19 cellular contexts compared by ENCODE assay signal in genomic region chr12:19138551-19139344, GRCh38. TPM values are rescaled to one million over a fixed set of nuclear protein-coding genes. Genes with fewer than 3 reads are reported as not detected.
A peak's percentile ranks its signal among the peaks of the same experiment; 100 is the strongest.
DNase-seq lines count a peak whose midpoint lies in the region; ATAC-seq, FAIRE-seq and TF ChIP-seq lines count a peak whose summit lies in the region.
"Had no signal": no experiment of that assay in that cellular context is flagged by ENCODE, and none has a peak within 500 bp of the region (broad histone marks: within the 10 kb centered on the region; RNA-seq: fewer than 3 reads in every experiment).

No MANE protein-coding gene starts in this region.

- TF ChIP-seq CTCF in astrocyte of the spinal cord (IDR thresholded peaks at IDR 0.05; ENCODE audit: low read depth, low read length) (no peak), GM10248 (IDR thresholded peaks at IDR 0.05; ENCODE audit: control extremely low read depth, extremely low read depth, low read depth, missing control alignments) (no peak), HepG2 (CRISPR knock-in tag; IDR thresholded peaks at IDR 0.05) (no peak), GM13976 (IDR thresholded peaks at IDR 0.05; ENCODE audit: borderline replicate concordance, control extremely low read depth, extremely low read depth, insufficient read depth, missing control alignments) (no peak)

- in situ Hi-C loops in astrocyte of the spinal cord (cut with HindIII; ENCODE audit: low sequenced_read_pairs), result no loop called here
- in situ Hi-C loops in HepG2 (cut with HindIII; ENCODE audit: extremely low pct_ligation_motif_present, low pct_unique_long_range_greater_than_20kb), result no loop called here
- in situ Hi-C loops in GM13976 (cut with MboI; ENCODE audit: low sequenced_read_pairs, unreplicated experiment), result no loop called here

- CTCF ChIA-PET in GM10248 (lab: Yijun Ruan, JAX) (interaction anchor here (1.1 kb wide), 1 partner anchor 37 kb away, joined by 3 read pairs; no protein-coding TSS in a partner anchor), HepG2 (lab: Yijun Ruan, JAX; ENCODE audit: low intra/inter-chr PET ratio, low total read pairs) (no interaction called here)

- POLR2A ChIA-PET in GM10248 (lab: Yijun Ruan, JAX) (no interaction called here), HepG2 (lab: Yijun Ruan, JAX) (no interaction called here)

- H3K4me1 ChIP-seq in mesodermal cell (ENCODE audit: control insufficient read depth, insufficient read depth, low read length, poor library complexity, severe bottlenecking) (peaks cover 9% of the 10 kb centered on the region), HepG2 (ENCODE audit: insufficient read depth, low read length) (0 out of 2 replicates have a peak, but pooled peaks cover 6% of the 10 kb centered on the region)

- WGBS in mesodermal cell (ENCODE audit: insufficient coverage in 2 of 2), 2 experiments, result 65 to 79% methylated on average over 8 of the region's 8 CpGs
- WGBS in HepG2 (ENCODE audit: low lambda C conversion rate), result 96% methylated on average over 8 of the region's 8 CpGs

- ATAC-seq in HepG2, result no peak
- ATAC-seq: activated CD8-positive, alpha-beta T cell treated with anti-CD3 and anti-CD28 coated beads for 36 hours; activated naive CD8-positive, alpha-beta T cell treated with anti-CD3 and anti-CD28 coated beads, Interleukin-2, amount 50 U/mL, for 24 hours; right cardiac atrium had no signal

- DNase-seq in EH (ENCODE audit: low read depth), result peak; percentile 95
- DNase-seq in HTR-8/SVneo (ENCODE audit: insufficient read length, low spot score), result peak; percentile 71
- peak; percentile 76 for DNase-seq in astrocyte of the spinal cord (ENCODE audit: low read depth, low spot score)
- no peak for DNase-seq in GM10248 (ENCODE audit: extremely low spot score)
- no peak for DNase-seq in HepG2 (ENCODE audit: low spot score)
- no peak for DNase-seq in stimulated activated CD4-positive, alpha-beta T cell treated with anti-CD3 and anti-CD28 coated beads, Interleukin-12 subunit alpha, Interleukin-12 subunit beta, amount 100 ng/mL, for 4 hours
- DNase-seq in GM13976 (ENCODE audit: low spot score), result no peak
- DNase-seq: activated CD8-positive, alpha-beta T cell treated with anti-CD3 and anti-CD28 coated beads for 36 hours; activated naive CD8-positive, alpha-beta T cell treated with anti-CD3 and anti-CD28 coated beads, Interleukin-2, amount 50 U/mL, for 24 hours; activated T-cell treated with anti-CD3 and anti-CD28 coated beads, Interleukin-2, amount 50 U/mL, for 48 hours; cortex of kidney; H7; MV-4-11; NCI-H2107; nucleus accumbens; right cardiac atrium; stimulated activated CD4-positive, alpha-beta T cell treated with anti-CD3 and anti-CD28 coated beads, Interleukin-1b, Interleukin-23, amount 100 ng/mL, for 48 hours; WERI-Rb-1 had no signal

- FAIRE-seq in HTR-8/SVneo (lab: Jason Lieb, UNC), result peak; percentile 49
- FAIRE-seq in HepG2 (lab: Jason Lieb, UNC), result no peak

- TF ChIP-seq POLR2A in HepG2 (IDR thresholded peaks at IDR 0.05; ENCODE audit: insufficient read depth in 1 of 2, low read depth in 2 of 2, low read length in 2 of 2), result no peak

- BruUV-seq in HepG2 (replicated peaks; lab: Mats Ljungman, UMichigan), result no TSS peak

- H3K27ac ChIP-seq in mesodermal cell (ENCODE audit: low read depth, low read length, severe bottlenecking), result peak overlapping the region; percentile 7
- no peak overlapping the region for H3K27ac ChIP-seq in HepG2 (ENCODE audit: extremely low read length, insufficient read depth, low read length)
- H3K27ac ChIP-seq: WERI-Rb-1 had no signal

- H3K36me3 ChIP-seq in mesodermal cell (ENCODE audit: control insufficient read depth, insufficient read depth, low read length) (peaks cover 49% of the 10 kb centered on the region), HepG2 (replicated peaks in 1 of 2; ENCODE audit: control insufficient read depth in 1 of 2, insufficient read depth in 2 of 2, low read length in 2 of 2) (no peaks in the 10 kb centered on the region; a peak in 2 of 5 replicates)

- H3K79me2 ChIP-seq in HepG2 (ENCODE audit: insufficient read depth, low read length), result peaks cover 7% of the 10 kb centered on the region

- no peak overlapping the region for H3K4me2 ChIP-seq in HepG2 (ENCODE audit: low read depth, low read length)

- H3K9ac ChIP-seq in HepG2 (ENCODE audit: insufficient read depth, low read depth, low read length), result no peak overlapping the region

- H3K4me3 ChIP-seq in astrocyte of the spinal cord (ENCODE audit: low read depth, low read length) (no peak overlapping the region), mesodermal cell (ENCODE audit: extremely low read depth, insufficient read depth, low read length, poor library complexity, severe bottlenecking) (no peak overlapping the region), HepG2 (replicated peaks in 1 of 3; ENCODE audit: insufficient read depth in 1 of 3, low read depth in 2 of 3, low read length in 3 of 3) (no peak overlapping the region)

- TF ChIP-seq EP300 in HepG2 (IDR thresholded peaks at IDR 0.05; ENCODE audit: low read depth in 2 of 2, low read length in 2 of 2), result no peak
- no peak for TF ChIP-seq EP300 in HepG2 (CRISPR knock-in tag; IDR thresholded peaks at IDR 0.05; ENCODE audit: borderline replicate concordance)

- TF ChIP-seq RAD21 in HepG2 (CRISPR knock-in tag; IDR thresholded peaks at IDR 0.05), result no peak

- H3K9me3 ChIP-seq in mesodermal cell (ENCODE audit: control insufficient read depth, low read length) (no peaks in the 10 kb centered on the region), HepG2 (ENCODE audit: low read length) (no peaks in the 10 kb centered on the region)

- no peaks in the 10 kb centered on the region for H3K27me3 ChIP-seq in HepG2 (ENCODE audit: control insufficient read depth in 1 of 2, insufficient read depth in 2 of 2, low read length in 2 of 2)

- H4K20me1 ChIP-seq in HepG2 (ENCODE audit: insufficient read depth, low read length), result no peaks in the 10 kb centered on the region

- no peak overlapping the region for H2AFZ ChIP-seq in HepG2 (ENCODE audit: low read length)

- intact Hi-C loops in HepG2 (cut with micrococcal nuclease; ENCODE audit: unreplicated experiment), result no loop called here

TF ChIP-seq in HepG2, 621 proteins besides CTCF, POLR2A, EP300 and RAD21 (continues in another document):
- no peak for TF ChIP-seq HNF4A (CRISPR knock-in tag; IDR thresholded peaks at IDR 0.05)
- TF ChIP-seq MBNL3 (CRISPR knock-in tag; conservative IDR thresholded peaks at IDR 0.05), result no peak
- no peak for TF ChIP-seq HOXA9 (CRISPR knock-in tag; IDR thresholded peaks at IDR 0.05; ENCODE audit: borderline replicate concordance)
- TF ChIP-seq ZC3H4 (CRISPR knock-in tag; IDR thresholded peaks at IDR 0.05; ENCODE audit: borderline replicate concordance), result no peak
- TF ChIP-seq TERF1 (CRISPR knock-in tag; IDR thresholded peaks at IDR 0.05), result no peak
- TF ChIP-seq SYNCRIP (IDR thresholded peaks at IDR 0.05; ENCODE audit: insufficient read depth, low read depth, low read length), result no peak
- TF ChIP-seq ETS1 (CRISPR knock-in tag; IDR thresholded peaks at IDR 0.05), result no peak

RNA-seq across cellular contexts. Expression of gene PLEKHA5, which starts 9.2 kb away (rescaled TPM):
- 44.0 TPM for polyA plus RNA-seq in mesodermal cell (2013, experiment 1 of 2)
- polyA plus RNA-seq in mesodermal cell (2013, experiment 2 of 2), result 48.8 TPM
- 15.4 and 18.3 TPM in 2 replicates for total RNA-seq in HepG2 (2016; rRNA removed; fragmentation: Illumina TruSeq; extraction: Trizol)
- total RNA-seq in HepG2 (2016; cell fraction: cytosol; rRNA removed; fragmentation: Illumina TruSeq; extraction: Trizol; ENCODE audit: low read depth), result 7.4 and 7.7 TPM in 2 replicates
- 15.1 and 18.8 TPM in 2 replicates for total RNA-seq in HepG2 (2016; cell fraction: insoluble cytoplasmic fraction; rRNA removed; fragmentation: Illumina TruSeq; extraction: Trizol)
- 9.7 and 11.5 TPM in 2 replicates for total RNA-seq in HepG2 (2016; cell fraction: membrane; rRNA removed; fragmentation: Illumina TruSeq; extraction: Trizol)
- total RNA-seq in HepG2 (2016; cell fraction: nucleus; rRNA removed; fragmentation: Illumina TruSeq; extraction: Trizol), result 37.5 TPM in 2 replicates
- polyA plus RNA-seq in HepG2 (2011; rRNA removed), result 4.2 TPM in 2 replicates
- 1.9 and 3.2 TPM in 2 replicates for polyA plus RNA-seq in HepG2 (2011; cell fraction: cytosol; rRNA removed)
- 4.5 and 5.1 TPM in 2 replicates for polyA plus RNA-seq in HepG2 (2011; cell fraction: nucleus; rRNA removed)
- polyA plus RNA-seq in HepG2 (2012), result 8.3 and 9.2 TPM in 2 replicates
- polyA plus RNA-seq in HepG2 (2016; cell fraction: cytosol; fragmentation: Illumina TruSeq; extraction: Trizol; ENCODE audit: low read depth), result 2.1 and 2.5 TPM in 2 replicates
- polyA plus RNA-seq in HepG2 (2016; cell fraction: insoluble cytoplasmic fraction; fragmentation: Illumina TruSeq; extraction: Trizol; ENCODE audit: low read depth), result 18.8 and 19.1 TPM in 2 replicates
- 5.4 and 6.0 TPM in 2 replicates for polyA plus RNA-seq in HepG2 (2016; cell fraction: membrane; fragmentation: Illumina TruSeq; extraction: Trizol; ENCODE audit: low read depth)
- polyA plus RNA-seq in HepG2 (2016; cell fraction: nucleus; fragmentation: Illumina TruSeq; extraction: Trizol; ENCODE audit: insufficient read depth, low read depth), result 18.7 and 20.9 TPM in 2 replicates
- polyA minus RNA-seq in HepG2 (2011; rRNA and poly(A)+ RNA removed; ENCODE audit: low replicate concordance), result 6.9 and 7.2 TPM in 2 replicates
- polyA minus RNA-seq in HepG2 (2011; cell fraction: cytosol; rRNA and poly(A)+ RNA removed), result 5.7 and 7.0 TPM in 2 replicates
- 47.4 and 51.5 TPM in 2 replicates for polyA minus RNA-seq in HepG2 (2011; cell fraction: nucleus; rRNA and poly(A)+ RNA removed)

Comparison
In these comparisons a context has a peak if more than half of its experiments do, and no peak if none do; other contexts are left out.
1. DNase-seq: peak in EH (single experiment), HTR-8/SVneo (single experiment) and astrocyte of the spinal cord (single experiment); none in GM10248 (single experiment), HepG2 (single experiment), stimulated activated CD4-positive, alpha-beta T cell treated with anti-CD3 and anti-CD28 coated beads, Interleukin-12 subunit alpha, Interleukin-12 subunit beta, amount 100 ng/mL, for 4 hours (single experiment) and GM13976 (single experiment).